In the genomic region with DNA sequence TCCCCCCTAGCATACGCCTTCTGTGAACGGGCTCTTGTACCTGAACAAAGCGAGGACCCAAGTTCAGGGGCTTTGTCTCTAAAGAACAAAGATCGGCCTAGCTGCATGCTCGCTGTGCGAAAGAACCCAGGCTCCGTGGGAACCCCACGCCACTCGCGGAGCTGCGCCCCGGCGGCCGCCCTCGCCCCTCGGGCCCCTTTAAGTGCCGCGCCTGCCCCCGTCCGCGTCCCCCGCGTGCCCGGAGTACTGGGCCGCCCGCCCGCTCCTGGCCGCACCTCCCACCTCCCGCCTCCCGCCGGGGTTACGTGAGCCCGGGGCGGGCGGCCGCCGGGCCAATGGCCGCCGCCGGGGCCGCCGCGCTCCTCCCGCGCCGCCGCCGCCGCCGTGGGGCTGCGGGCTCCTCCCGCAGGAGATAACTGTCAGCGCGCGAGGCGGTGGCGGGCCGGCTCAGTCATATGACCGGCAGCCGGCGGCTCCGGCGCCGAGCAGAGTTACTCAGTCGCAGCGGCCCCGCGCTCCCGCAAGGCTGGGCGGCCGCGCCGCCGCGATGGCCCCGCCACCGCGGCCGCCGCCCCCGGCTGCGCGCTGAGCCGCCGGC, we compare ENCODE assay signal across 8 cellular contexts. TPM values are rescaled to one million over a fixed set of nuclear protein-coding genes. Genes with fewer than 3 reads are reported as not detected.
DNase-seq lines count a peak whose midpoint lies in the region; ATAC-seq and FAIRE-seq lines count a peak whose summit lies in the region.

A gene (plus strand): TSS at position 450 of the 598 bp plus-strand sequence. CDS start 187 bp downstream, outside the sequence.

- H3K4me2 ChIP-seq in BLaER1 treated with 17β-estradiol and CSF1 and Interleukin-3, amounts not matched to agents 10 nM and 100 nM = peak within 1 kb of the TSS; percentile 87 to 95 (median 92)

- in situ Hi-C loops in endometrial microvascular endothelial cells (cut with HindIII; ENCODE audit: inconsistent ontology term, low pct_unique_long_range_greater_than_20kb, low sequenced_read_pairs) = no loop called here

- H4K20me1 ChIP-seq in BLaER1 treated with 17β-estradiol and CSF1 and Interleukin-3, amounts not matched to agents 10 nM and 100 nM = peaks cover 0 to 41% (median 0%) of the 10 kb centered on the region in 11 experiments; a peak in 7 of 22 replicates

- DNase-seq in GM19239 (ENCODE audit: insufficient read length, low spot score) = peak; percentile 73
- peak; percentile 81 for DNase-seq in NCI-H82 (lab: John Stamatoyannopoulos, UW)
- DNase-seq in activated CD8-positive, alpha-beta memory T cell treated with anti-CD3 and anti-CD28 coated beads for 48 hours (ENCODE audit: low read depth in 2 of 3, low spot score in 2 of 3) = peak; percentile 18 to 50 (median 29)
- peak; percentile 41 for DNase-seq in stimulated activated CD8-positive, alpha-beta memory T cell treated with anti-CD3 and anti-CD28 coated beads, Interleukin-15, amount 100 ng/mL, for 24 hours (ENCODE audit: low read depth)

- 1% methylated on average over 45 to 71 of the region's 85 CpGs for WGBS in mesodermal cell (ENCODE audit: insufficient coverage in 2 of 2), 2 experiments

- peak within 1 kb of the TSS; percentile 88 to 96 (median 90) for H3K9ac ChIP-seq in BLaER1 treated with 17β-estradiol and CSF1 and Interleukin-3, amounts not matched to agents 10 nM and 100 nM

- no peaks in the 10 kb centered on the region for H3K27me3 ChIP-seq in BLaER1 treated with 17β-estradiol and CSF1 and Interleukin-3, amounts not matched to agents 10 nM and 100 nM

- peak within 1 kb of the TSS; percentile 89 to 96 (median 92) for H3K4me3 ChIP-seq in BLaER1 treated with 17β-estradiol and CSF1 and Interleukin-3, amounts not matched to agents 10 nM and 100 nM
- H3K4me3 ChIP-seq in mesodermal cell (ENCODE audit: extremely low read depth, insufficient read depth, low read length, poor library complexity, severe bottlenecking) = peak within 1 kb of the TSS; percentile 61

- H3K36me3 ChIP-seq in BLaER1 treated with 17β-estradiol and CSF1 and Interleukin-3, amounts not matched to agents 10 nM and 100 nM = no peaks in the 10 kb centered on the region
- H3K36me3 ChIP-seq in mesodermal cell (ENCODE audit: control insufficient read depth, insufficient read depth, low read length) = no peaks in the 10 kb centered on the region

- H3K4me1 ChIP-seq in BLaER1 treated with 17β-estradiol and CSF1 and Interleukin-3, amounts not matched to agents 10 nM and 100 nM = peaks cover 10 to 63% (median 24%) of the 10 kb centered on the region in 10 experiments; a peak in 19 of 20 replicates
- H3K4me1 ChIP-seq in mesodermal cell (ENCODE audit: control insufficient read depth, insufficient read depth, low read length, poor library complexity, severe bottlenecking) = no peaks in the 10 kb centered on the region

- peak within 1 kb of the TSS; percentile 80 to 91 (median 86) for H3K27ac ChIP-seq in BLaER1 treated with 17β-estradiol and CSF1 and Interleukin-3, amounts not matched to agents 10 nM and 100 nM
- H3K27ac ChIP-seq in mesodermal cell (ENCODE audit: low read depth, low read length, severe bottlenecking) = peak within 1 kb of the TSS; percentile 79

- ATAC-seq in HG03432 (IDR thresholded peaks at IDR 0.05; ENCODE audit: unreplicated experiment) = peak; percentile 90

- FAIRE-seq in GM19239 (lab: Jason Lieb, UNC) = no peak

- no peaks in the 10 kb centered on the region for H3K9me3 ChIP-seq in BLaER1 treated with 17β-estradiol and CSF1 and Interleukin-3, amounts not matched to agents 10 nM and 100 nM (replicated peaks in 1 of 11)
- H3K9me3 ChIP-seq in mesodermal cell (ENCODE audit: control insufficient read depth, low read length) = no peaks in the 10 kb centered on the region

RNA-seq across cellular contexts. Expression of the gene that starts here (rescaled TPM):
- 11.7 TPM for total RNA-seq in endometrial microvascular endothelial cells (ENCODE audit: inconsistent ontology term)
- 15.5 TPM for polyA plus RNA-seq in mesodermal cell (2013, experiment 1 of 2)
- 19.4 TPM for polyA plus RNA-seq in mesodermal cell (2013, experiment 2 of 2)

Comparison
In these comparisons a context has a peak if more than half of its experiments do, and no peak if none do; other contexts are left out.
1. Peak in every context shown above with its lines: DNase-seq, ATAC-seq, H3K4me3 ChIP-seq and H3K27ac ChIP-seq.
2. DNase-seq: peak in every context shown above with its lines; median percentile 81 in NCI-H82; 73 in GM19239; 41 in stimulated activated CD8-positive, alpha-beta memory T cell treated with anti-CD3 and anti-CD28 coated beads, Interleukin-15, amount 100 ng/mL, for 24 hours; 29 in activated CD8-positive, alpha-beta memory T cell treated with anti-CD3 and anti-CD28 coated beads for 48 hours.